In the genomic region with DNA sequence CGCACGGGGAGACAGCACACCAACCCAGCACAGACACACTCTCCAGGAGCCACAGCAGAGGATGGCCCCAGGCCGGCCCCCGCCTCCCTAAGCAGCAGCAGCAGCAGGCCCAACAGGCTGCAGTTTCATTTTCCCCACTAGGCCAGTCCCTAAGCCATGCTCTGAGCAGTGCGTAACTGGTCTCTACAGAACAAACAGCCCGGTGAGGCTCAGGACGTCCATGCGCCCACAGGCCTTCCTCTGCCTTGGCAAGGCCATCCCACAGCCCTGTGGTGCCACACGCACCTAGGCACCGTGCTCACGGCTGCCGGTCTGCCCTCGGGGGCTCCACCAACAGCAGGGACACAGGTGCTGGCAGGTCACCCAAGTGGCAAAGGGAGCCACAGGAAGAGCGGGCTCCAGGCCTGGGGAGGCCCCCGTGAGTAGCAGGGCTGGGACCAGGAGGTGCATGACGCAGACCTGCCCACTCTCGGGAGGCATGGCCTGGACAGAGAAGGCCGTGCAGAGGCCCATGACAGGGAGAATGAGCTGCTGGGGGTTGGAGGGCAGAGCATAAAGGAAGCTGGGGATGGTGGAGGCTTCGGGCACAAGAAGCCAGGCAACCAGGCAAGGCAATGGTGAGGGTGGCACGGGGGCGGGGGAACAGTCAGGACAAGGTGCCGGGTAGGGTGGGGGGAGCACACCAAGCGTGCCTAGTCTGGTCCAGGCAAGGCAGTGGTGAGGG, we compare ENCODE assay signal across 17 cellular contexts. TPM values are rescaled to one million over a fixed set of nuclear protein-coding genes. Genes with fewer than 3 reads are reported as not detected.
DNase-seq lines count a peak whose midpoint lies in the region; ATAC-seq and TF ChIP-seq lines count a peak whose summit lies in the region.
"Had no signal": no experiment of that assay in that cellular context is flagged by ENCODE, and none has a peak within 500 bp of the region (broad histone marks: within the 10 kb centered on the region; RNA-seq: fewer than 3 reads in every experiment).

No MANE protein-coding gene starts in this region.

- intact Hi-C loops in left ventricle myocardium superior (cut with micrococcal nuclease) = no loop called here

- no peaks in the 10 kb centered on the region for H3K27me3 Mint-ChIP-seq in stimulated activated memory B cell treated with anti-CD40 and anti-IgM and Interleukin-4, amounts not matched to agents 10 μg/mL and 1 μg/mL and 100 μg/mL, for 72 hours
- H3K27me3 Mint-ChIP-seq: activated CD4-positive, alpha-beta T cell treated with anti-CD3 and anti-CD28 coated beads for 36 hours; progenitor cell of endocrine pancreas had no signal

- no peaks in the 10 kb centered on the region for H3K9me3 Mint-ChIP-seq in stimulated activated memory B cell treated with anti-CD40 and anti-IgM and Interleukin-4, amounts not matched to agents 10 μg/mL and 1 μg/mL and 100 μg/mL, for 72 hours
- H3K9me3 Mint-ChIP-seq: activated T-helper 1 cell treated with anti-CD3 and anti-CD28 coated beads, Interleukin-12 subunit alpha, Interleukin-12 subunit beta, Interleukin-2, Interleukin-4 antibody, amounts not matched to agents 30 ng/mL and 10 ng/mL and 1 ng/mL, durations not matched to agents 14 hours and 24 hours and 36 hours had no signal

- no peak for TF ChIP-seq CTCF in VCaP (conservative IDR thresholded peaks at IDR 0.05)

- no peak overlapping the region for H3K4me3 Mint-ChIP-seq in stimulated activated memory B cell treated with anti-CD40 and anti-IgM and Interleukin-4, amounts not matched to agents 10 μg/mL and 1 μg/mL and 100 μg/mL, for 72 hours
- H3K4me3 Mint-ChIP-seq: activated CD4-positive, alpha-beta T cell treated with anti-CD3 and anti-CD28 coated beads for 36 hours; activated T-helper 1 cell treated with anti-CD3 and anti-CD28 coated beads, Interleukin-12 subunit alpha, Interleukin-12 subunit beta, Interleukin-2, Interleukin-4 antibody, amounts not matched to agents 30 ng/mL and 10 ng/mL and 1 ng/mL, durations not matched to agents 14 hours and 24 hours and 36 hours had no signal

- DNase-seq in ELF-1 (ENCODE audit: low read depth, low spot score) (peak; percentile 42), left ventricle myocardium superior (peak; percentile 28), NCI-H2107 treated with DMSO at 0.1 percent for 48 hours (lab: John Stamatoyannopoulos, UW; ENCODE audit: unreplicated experiment) (no peak)
- DNase-seq in activated CD4-positive, alpha-beta T cell treated with anti-CD3 and anti-CD28 coated beads, Interleukin-2, amount 50 U/mL, for 1 hour = no peak
- DNase-seq: activated CD4-positive, alpha-beta T cell treated with anti-CD3 and anti-CD28 coated beads for 36 hours; foreskin keratinocyte; GDM1; NCI-H2029 treated with DMSO at 0.1 percent for 48 hours; stimulated activated CD4-positive, alpha-beta T cell treated with anti-CD3 and anti-CD28 coated beads, Interleukin-1b, Interleukin-23, amount 100 ng/mL, for 48 hours had no signal

- H3K27ac Mint-ChIP-seq in stimulated activated memory B cell treated with anti-CD40 and anti-IgM and Interleukin-4, amounts not matched to agents 10 μg/mL and 1 μg/mL and 100 μg/mL, for 72 hours = peak overlapping the region; percentile 78
- H3K27ac Mint-ChIP-seq: activated CD4-positive, alpha-beta T cell treated with anti-CD3 and anti-CD28 coated beads for 36 hours; activated T-helper 1 cell treated with anti-CD3 and anti-CD28 coated beads, Interleukin-12 subunit alpha, Interleukin-12 subunit beta, Interleukin-2, Interleukin-4 antibody, amounts not matched to agents 30 ng/mL and 10 ng/mL and 1 ng/mL, durations not matched to agents 14 hours and 24 hours and 36 hours; progenitor cell of endocrine pancreas had no signal

- no peaks in the 10 kb centered on the region for H3K36me3 Mint-ChIP-seq in stimulated activated memory B cell treated with anti-CD40 and anti-IgM and Interleukin-4, amounts not matched to agents 10 μg/mL and 1 μg/mL and 100 μg/mL, for 72 hours

- H3K27ac ChIP-seq in VCaP = peak overlapping the region; percentile 21; the same call in 1 of the 2 replicates
- H3K27ac ChIP-seq: C4-2B, foreskin keratinocyte, KMS-11 had no signal

- no peak for ATAC-seq in left ventricle myocardium superior
- ATAC-seq in stimulated activated memory B cell treated with anti-CD40 and anti-IgM and Interleukin-4, amounts not matched to agents 10 μg/mL and 1 μg/mL and 100 μg/mL, for 72 hours = peak; percentile 66
- no peak for ATAC-seq in GM19328 (IDR thresholded peaks at IDR 0.05; ENCODE audit: unreplicated experiment)
- no peak for ATAC-seq in HG02623 (IDR thresholded peaks at IDR 0.05; ENCODE audit: unreplicated experiment)
- ATAC-seq: activated CD4-positive, alpha-beta T cell treated with anti-CD3 and anti-CD28 coated beads for 36 hours; foreskin keratinocyte had no signal

- peaks cover 55% of the 10 kb centered on the region for H3K4me1 Mint-ChIP-seq in stimulated activated memory B cell treated with anti-CD40 and anti-IgM and Interleukin-4, amounts not matched to agents 10 μg/mL and 1 μg/mL and 100 μg/mL, for 72 hours

RNA-seq across cellular contexts. Expression of gene MOB2, which starts 1.4 kb away (rescaled TPM):
- total RNA-seq in left ventricle myocardium superior = 52.8 TPM

Comparison
In these comparisons a context has a peak if more than half of its experiments do, and no peak if none do; other contexts are left out.
1. DNase-seq: peak in ELF-1 (single experiment) and left ventricle myocardium superior (single experiment); none in activated CD4-positive, alpha-beta T cell treated with anti-CD3 and anti-CD28 coated beads, Interleukin-2, amount 50 U/mL, for 1 hour (single experiment) and NCI-H2107 treated with DMSO at 0.1 percent for 48 hours (single experiment).